In genomic region chr18:26089247-26090129, GRCh38 we compare ENCODE assay signal across 8 cellular contexts. TPM values are rescaled to one million over a fixed set of nuclear protein-coding genes. Genes with fewer than 3 reads are reported as not detected.
DNase-seq lines count a peak whose midpoint lies in the region; ATAC-seq and TF ChIP-seq lines count a peak whose summit lies in the region.

No MANE protein-coding gene starts in this region.

- H3K27me3 ChIP-seq in SJCRH30: no peaks in the 10 kb centered on the region
- H3K27me3 ChIP-seq in uterus: no peaks in the 10 kb centered on the region

- TF ChIP-seq POLR2A in uterus (IDR thresholded peaks at IDR 0.05): no peak

- H3K4me3 Mint-ChIP-seq in mesothelial cell of epicardium: peak overlapping the region; percentile 95

- H3K36me3 ChIP-seq in SJCRH30: peaks cover 18% of the 10 kb centered on the region
- H3K36me3 ChIP-seq in uterus: no peaks in the 10 kb centered on the region

- peaks cover 29% of the 10 kb centered on the region for H3K4me1 Mint-ChIP-seq in mesothelial cell of epicardium

- H3K4me1 ChIP-seq in SJCRH30 (no peaks in the 10 kb centered on the region), uterus (peaks cover 8 to 13% of the 10 kb centered on the region in 2 donors)

- peak; percentile 11 for ATAC-seq in GM19035 (IDR thresholded peaks at IDR 0.05; ENCODE audit: unreplicated experiment)
- ATAC-seq in HG03571 (IDR thresholded peaks at IDR 0.05; ENCODE audit: unreplicated experiment): peak; percentile 12

- H3K9me3 ChIP-seq in SJCRH30 (replicated peaks) (no peaks in the 10 kb centered on the region), uterus (no peaks in the 10 kb centered on the region)

- no peak for TF ChIP-seq CTCF in C4-2B (conservative IDR thresholded peaks at IDR 0.05)
- no peak for TF ChIP-seq CTCF in mesothelial cell of epicardium (IDR thresholded peaks at IDR 0.05; ENCODE audit: unreplicated experiment)
- no peak for TF ChIP-seq CTCF in uterus (IDR thresholded peaks at IDR 0.05)

- H3K4me3 ChIP-seq in SJCRH30: peak overlapping the region; percentile 91
- peak overlapping the region; percentile 68 to 77 for H3K4me3 ChIP-seq in uterus

- H3K27ac ChIP-seq in C4-2B (peak overlapping the region; percentile 87), SJCRH30 (peak overlapping the region; percentile 95; the same call in 1 of the 2 replicates), uterus (peak overlapping the region; percentile 85 to 97)

- DNase-seq in SJCRH30 (peak; percentile 2 to 38), ecto neural progenitor cell (ENCODE audit: low spot score) (peak; percentile 80), mesothelial cell of epicardium (ENCODE audit: low spot score in 2 of 2, unreplicated experiment in 2 of 2) (no peak), uterus (no peak), NCI-H2107 treated with DMSO at 0.1 percent for 48 hours (lab: John Stamatoyannopoulos, UW; ENCODE audit: unreplicated experiment) (no peak)

- H3K27ac Mint-ChIP-seq in mesothelial cell of epicardium: peak overlapping the region; percentile 91

- intact Hi-C loops in uterus (cut with DNase I; ENCODE audit: low total_unique reads): no loop called here

- no peaks in the 10 kb centered on the region for H3K9me3 Mint-ChIP-seq in mesothelial cell of epicardium

- no peaks in the 10 kb centered on the region for H3K27me3 Mint-ChIP-seq in mesothelial cell of epicardium (ENCODE audit: low read depth)

- H3K36me3 Mint-ChIP-seq in mesothelial cell of epicardium: peaks cover 6% of the 10 kb centered on the region

RNA-seq across cellular contexts. Expression of gene SS18, which starts 0.9 kb away (rescaled TPM):
- total RNA-seq in SJCRH30 (2014; rRNA removed; shearing (Covaris generic)): 61.3 and 70.2 TPM in 2 replicates
- 95.2 to 98.2 TPM (median 97.9 TPM) in 3 replicates for total RNA-seq in mesothelial cell of epicardium
- 100 to 1,000 TPM in 1 of 4 donors, 10 to 100 TPM in 3; 34.7 to 188 (median 91.9) TPM for total RNA-seq in uterus

RNA-seq across cellular contexts. Expression of gene PSMA8, which starts 44.2 kb away (rescaled TPM):
- total RNA-seq in SJCRH30 (2014; rRNA removed; shearing (Covaris generic)): not detected in 2 replicates
- total RNA-seq in mesothelial cell of epicardium (0.22 TPM in 1 of 3 replicates, not detected in the others), uterus (not detected)

Comparison
In these comparisons a context has a peak if more than half of its experiments do, and no peak if none do; other contexts are left out.
1. DNase-seq: peak in SJCRH30 (2 of 2) and ecto neural progenitor cell (single experiment); none in mesothelial cell of epicardium (0 of 2), uterus (0 of 2) and NCI-H2107 treated with DMSO at 0.1 percent for 48 hours (single experiment).
2. Peak in every context shown above with its lines, with median percentiles within 50 percentile points of each other: H3K27ac ChIP-seq.